ENCODE assay signal across 2 cellular contexts in the genomic region with DNA sequence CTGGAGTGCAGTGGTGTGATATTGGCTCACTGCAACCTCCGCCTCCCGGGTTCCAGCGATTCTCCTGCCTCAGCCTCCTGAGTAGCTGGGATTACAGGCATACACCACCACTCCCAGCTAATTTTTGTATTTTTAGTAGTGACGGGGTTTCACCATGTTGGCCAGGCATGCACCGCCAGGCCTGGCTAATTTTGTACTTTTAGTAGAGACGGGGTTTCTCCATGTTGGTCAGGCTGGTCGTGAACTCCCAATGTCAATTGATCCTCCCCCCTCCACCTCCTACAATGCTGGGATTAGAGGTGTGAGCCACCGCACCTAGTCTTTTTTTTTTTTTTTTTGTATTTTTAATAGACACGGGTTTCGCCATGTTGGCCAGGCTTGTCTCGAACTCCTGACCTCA. TPM values are rescaled to one million over a fixed set of nuclear protein-coding genes. Genes with fewer than 3 reads are reported as not detected.
"Had no signal": no experiment of that assay in that cellular context is flagged by ENCODE, and none has a peak within 500 bp of the region (broad histone marks: within the 10 kb centered on the region; RNA-seq: fewer than 3 reads in every experiment).

No MANE protein-coding gene starts in this region.

RNA-seq across cellular contexts. Expression of a gene that starts 42.2 kb away (rescaled TPM):
- total RNA-seq: G401, GM12878 had no signal
- polyA plus RNA-seq: GM12878 had no signal

RNA-seq across cellular contexts. Expression of a gene that starts 55.6 kb away (rescaled TPM):
- total RNA-seq: G401 had no signal
